25 cellular contexts compared by ENCODE assay signal in the genomic region with DNA sequence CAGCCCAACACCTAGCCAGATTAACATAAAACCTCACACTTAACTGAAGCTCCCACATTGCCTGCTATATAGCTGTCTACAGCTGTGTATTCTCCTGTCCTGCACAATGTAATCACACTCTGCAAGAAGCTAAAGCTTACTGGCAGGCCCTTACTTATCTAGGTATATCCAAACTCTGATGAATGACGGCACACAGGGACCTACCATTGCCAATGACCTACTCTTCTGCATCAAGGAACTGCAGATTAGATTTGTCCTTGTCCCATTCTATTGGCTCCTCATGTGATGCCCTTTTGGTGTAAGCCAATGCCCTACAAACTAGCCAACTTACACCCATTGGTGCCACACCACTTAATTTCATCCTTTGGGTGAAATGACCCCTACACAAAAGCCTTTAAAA.
"Had no signal": no experiment of that assay in that cellular context is flagged by ENCODE, and none has a peak within 500 bp of the region (broad histone marks: within the 10 kb centered on the region; RNA-seq: fewer than 3 reads in every experiment).

No MANE protein-coding gene starts in this region.

- H3K9ac ChIP-seq: neural progenitor cell, parathyroid adenoma had no signal

- ATAC-seq: natural killer cell; psoas muscle; right cardiac atrium; right lobe of liver; stimulated activated memory B cell treated with anti-CD40 and anti-IgM and Interleukin-4, amounts not matched to agents 10 μg/mL and 1 μg/mL and 100 μg/mL, for 72 hours; stimulated activated naive CD8-positive, alpha-beta T cell treated with anti-CD3 and anti-CD28 coated beads, Interleukin-15, amount 100 ng/mL, for 72 hours; stimulated activated naive CD8-positive, alpha-beta T cell treated with anti-CD3 and anti-CD28 coated beads, Interleukin-15, Interleukin-2, amounts not matched to agents 100 U/mL and 50 U/mL, for 24 hours had no signal

- H2AFZ ChIP-seq: neural progenitor cell, parathyroid adenoma had no signal

- FAIRE-seq: small intestine had no signal

- H3K79me2 ChIP-seq: parathyroid adenoma had no signal

- H3K27ac ChIP-seq: neural progenitor cell, ovary, parathyroid adenoma, psoas muscle, right lobe of liver, sigmoid colon, thoracic aorta, thyroid gland, tibial nerve, upper lobe of left lung, vagina had no signal

- DNase-seq: natural killer cell; occipital lobe; ovary; posterior cingulate gyrus; psoas muscle; right cardiac atrium; right lobe of liver; sigmoid colon; small intestine; stimulated activated CD4-positive, alpha-beta T cell treated with anti-CD3 and anti-CD28 coated beads, Interleukin-15, amount 100 ng/mL, for 24 hours; stimulated activated CD4-positive, alpha-beta T cell treated with anti-CD3 and anti-CD28 coated beads, Interleukin-2, amount 100 ng/mL, for 24 hours; stimulated activated CD4-positive, alpha-beta T cell treated with anti-CD3 and anti-CD28 coated beads, Interleukin-2, amount 100 ng/mL, for 48 hours; stimulated activated CD4-positive, alpha-beta T cell treated with anti-CD3 and anti-CD28 coated beads, Interleukin-4, amount 100 ng/mL, for 24 hours; stimulated activated naive CD4-positive, alpha-beta T cell; stimulated activated naive CD8-positive, alpha-beta T cell treated with anti-CD3 and anti-CD28 coated beads, Interleukin-15, amount 100 ng/mL, for 72 hours; stimulated activated naive CD8-positive, alpha-beta T cell treated with anti-CD3 and anti-CD28 coated beads, Interleukin-15, Interleukin-2, amounts not matched to agents 100 U/mL and 50 U/mL, for 24 hours; thyroid gland; trophoblast cell; upper lobe of left lung had no signal

- H3K4me1 ChIP-seq: neural progenitor cell, parathyroid adenoma, psoas muscle, right lobe of liver, sigmoid colon, thyroid gland, tibial nerve, upper lobe of left lung, vagina had no signal

- H3K4me2 ChIP-seq: neural progenitor cell had no signal

- H3K27me3 ChIP-seq: neural progenitor cell, ovary, right lobe of liver, sigmoid colon, thyroid gland, tibial nerve, upper lobe of left lung, vagina had no signal

- H3K36me3 ChIP-seq: ovary had no signal

- H3K4me3 ChIP-seq: neural progenitor cell, ovary, psoas muscle, right lobe of liver, sigmoid colon, thoracic aorta, thyroid gland, tibial nerve, upper lobe of left lung had no signal

- H3K9me3 ChIP-seq: thyroid gland had no signal
